ENCODE assay signal across 16 cellular contexts in the genomic region with DNA sequence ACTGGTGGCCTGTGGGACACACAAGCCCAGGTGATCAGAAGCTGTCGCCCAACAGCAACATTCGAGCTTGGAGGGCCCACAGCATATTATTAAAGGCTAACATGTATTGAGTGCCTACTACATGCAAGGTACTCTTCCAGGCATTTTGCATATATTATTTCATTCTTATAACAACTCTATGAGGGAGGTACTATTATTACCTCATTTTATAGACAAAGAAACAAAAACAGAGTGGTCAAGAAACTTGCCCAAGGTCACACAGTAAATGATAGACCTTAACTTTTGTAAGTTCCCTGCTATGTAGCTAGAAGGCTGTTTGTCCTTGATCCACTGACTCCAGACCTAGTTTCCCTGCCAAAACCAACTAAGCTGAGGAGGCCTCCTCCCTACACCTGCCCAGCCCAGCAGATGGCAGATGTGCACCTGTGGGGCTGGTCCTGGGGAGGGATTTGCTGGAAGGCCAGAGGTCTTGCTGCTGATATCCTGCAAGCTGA. TPM values are rescaled to one million over a fixed set of nuclear protein-coding genes. Genes with fewer than 3 reads are reported as not detected.
DNase-seq lines count a peak whose midpoint lies in the region; ATAC-seq and TF ChIP-seq lines count a peak whose summit lies in the region.
"Had no signal": no experiment of that assay in that cellular context is flagged by ENCODE, and none has a peak within 500 bp of the region (broad histone marks: within the 10 kb centered on the region; RNA-seq: fewer than 3 reads in every experiment).

No MANE protein-coding gene starts in this region.

- H3K9me3 Mint-ChIP-seq in activated CD4-positive, alpha-beta memory T cell treated with anti-CD3 and anti-CD28 coated beads, Interleukin-2, amount 10 ng/mL, durations not matched to agents 7 days and 5 days: no peaks in the 10 kb centered on the region
- H3K9me3 Mint-ChIP-seq: stimulated activated naive CD8-positive, alpha-beta T cell treated with anti-CD3 and anti-CD28 coated beads, Interleukin-15, Interleukin-2, amounts not matched to agents 100 ng/mL and 50 ng/mL, for 24 hours had no signal

- peaks cover 88% of the 10 kb centered on the region for H3K36me3 Mint-ChIP-seq in activated CD4-positive, alpha-beta memory T cell treated with anti-CD3 and anti-CD28 coated beads, Interleukin-2, amount 10 ng/mL, durations not matched to agents 7 days and 5 days (ENCODE audit: low read depth)

- no peak overlapping the region for H3K4me3 Mint-ChIP-seq in activated CD4-positive, alpha-beta memory T cell treated with anti-CD3 and anti-CD28 coated beads, Interleukin-2, amount 10 ng/mL, durations not matched to agents 7 days and 5 days
- H3K4me3 Mint-ChIP-seq: stimulated activated naive CD8-positive, alpha-beta T cell treated with anti-CD3 and anti-CD28 coated beads, Interleukin-15, Interleukin-2, amounts not matched to agents 100 ng/mL and 50 ng/mL, for 24 hours had no signal

- POLR2A ChIA-PET in activated CD4-positive, alpha-beta memory T cell treated with anti-CD3 and anti-CD28 coated beads, Interleukin-2, amount 10 ng/mL, durations not matched to agents 7 days and 5 days (lab: Charles Lee): interaction anchor here (1.2 to 4.7 kb wide), 3 partner anchors 8 to 25 kb away, joined by 3 to 20 read pairs (median 5); no protein-coding TSS in a partner anchor
- POLR2A ChIA-PET in HEK293T (lab: Yijun Ruan, JAX): interaction anchor here (1.2 kb wide), 1 partner anchor 8 kb away, joined by 3 read pairs; no protein-coding TSS in a partner anchor

- H3K4me1 Mint-ChIP-seq in activated CD4-positive, alpha-beta memory T cell treated with anti-CD3 and anti-CD28 coated beads, Interleukin-2, amount 10 ng/mL, durations not matched to agents 7 days and 5 days: peaks cover 42% of the 10 kb centered on the region

- TF ChIP-seq CTCF in 22Rv1 (IDR thresholded peaks at IDR 0.05) (peak; percentile 19), GM12875 (IDR thresholded peaks at IDR 0.05; ENCODE audit: borderline replicate concordance, insufficient read depth, low read depth, low read length) (peak; percentile 22; the same call in 1 of the 2 replicates), GM20000 (IDR thresholded peaks at IDR 0.05; ENCODE audit: extremely low read depth, missing control alignments) (no peak)

- H3K27me3 Mint-ChIP-seq in activated CD4-positive, alpha-beta memory T cell treated with anti-CD3 and anti-CD28 coated beads, Interleukin-2, amount 10 ng/mL, durations not matched to agents 7 days and 5 days: no peaks in the 10 kb centered on the region
- H3K27me3 Mint-ChIP-seq: stimulated activated naive CD8-positive, alpha-beta T cell treated with anti-CD3 and anti-CD28 coated beads, Interleukin-15, Interleukin-2, amounts not matched to agents 100 ng/mL and 50 ng/mL, for 24 hours had no signal

- no peak for ATAC-seq in GM21723 (IDR thresholded peaks at IDR 0.05; ENCODE audit: unreplicated experiment)

- H3K27ac Mint-ChIP-seq in activated CD4-positive, alpha-beta memory T cell treated with anti-CD3 and anti-CD28 coated beads, Interleukin-2, amount 10 ng/mL, durations not matched to agents 7 days and 5 days: peak overlapping the region; percentile 78

- no peak overlapping the region for H3K4me3 ChIP-seq in GM12875 (ENCODE audit: low read depth, low read length)
- H3K4me3 ChIP-seq: ascending aorta had no signal

- CTCF ChIA-PET in activated CD4-positive, alpha-beta memory T cell treated with anti-CD3 and anti-CD28 coated beads, Interleukin-2, amount 10 ng/mL, durations not matched to agents 7 days and 5 days (lab: Charles Lee): interaction anchor here (1.2 to 1.5 kb wide), 2 partner anchors 48 to 195 kb away, joined by 3 to 5 read pairs; no protein-coding TSS in a partner anchor
- CTCF ChIA-PET in HEK293T (lab: Yijun Ruan, JAX): no interaction called here

- no peak overlapping the region for H3K27ac ChIP-seq in 22Rv1
- H3K27ac ChIP-seq: ascending aorta had no signal

- no peak for DNase-seq in activated CD4-positive, alpha-beta memory T cell treated with anti-CD3 and anti-CD28 coated beads, Interleukin-2, amount 10 ng/mL, durations not matched to agents 7 days and 5 days
- DNase-seq in kidney tubule cell (ENCODE audit: low spot score): peak; percentile 14
- DNase-seq in GM20000 (ENCODE audit: low spot score): no peak
- no peak for DNase-seq in SHP77 (lab: John Stamatoyannopoulos, UW)
- DNase-seq in HEK293T (ENCODE audit: extremely low spot score): no peak
- DNase-seq: activated T-cell treated with anti-CD3 and anti-CD28 coated beads for 4 hours, head of caudate nucleus, mesenchymal stem cell, Right ventricle myocardium superior had no signal

TF ChIP-seq in HEK293T, 16 proteins besides CTCF, POLR2A, EP300 and RAD21:
- TF ChIP-seq FOXM1 (IDR thresholded peaks at IDR 0.05; ENCODE audit: borderline replicate concordance) (no peak), L3MBTL2 (conservative IDR thresholded peaks at IDR 0.05) (no peak), FOXK2 (IDR thresholded peaks at IDR 0.05) (no peak), CTBP1 (IDR thresholded peaks at IDR 0.05; ENCODE audit: borderline replicate concordance) (no peak), BHLHE40 (IDR thresholded peaks at IDR 0.05; ENCODE audit: borderline replicate concordance) (no peak), ZNF384 (IDR thresholded peaks at IDR 0.05) (no peak), LEF1 (IDR thresholded peaks at IDR 0.05; ENCODE audit: borderline replicate concordance) (no peak), SUZ12 (IDR thresholded peaks at IDR 0.05) (no peak), NFRKB (IDR thresholded peaks at IDR 0.05) (no peak), ARNT (IDR thresholded peaks at IDR 0.05) (no peak), HDGF (IDR thresholded peaks at IDR 0.05; ENCODE audit: borderline replicate concordance) (no peak), ELF4 (IDR thresholded peaks at IDR 0.05) (no peak), SP1 (IDR thresholded peaks at IDR 0.05) (no peak)
- TF ChIP-seq, protein P1, sequence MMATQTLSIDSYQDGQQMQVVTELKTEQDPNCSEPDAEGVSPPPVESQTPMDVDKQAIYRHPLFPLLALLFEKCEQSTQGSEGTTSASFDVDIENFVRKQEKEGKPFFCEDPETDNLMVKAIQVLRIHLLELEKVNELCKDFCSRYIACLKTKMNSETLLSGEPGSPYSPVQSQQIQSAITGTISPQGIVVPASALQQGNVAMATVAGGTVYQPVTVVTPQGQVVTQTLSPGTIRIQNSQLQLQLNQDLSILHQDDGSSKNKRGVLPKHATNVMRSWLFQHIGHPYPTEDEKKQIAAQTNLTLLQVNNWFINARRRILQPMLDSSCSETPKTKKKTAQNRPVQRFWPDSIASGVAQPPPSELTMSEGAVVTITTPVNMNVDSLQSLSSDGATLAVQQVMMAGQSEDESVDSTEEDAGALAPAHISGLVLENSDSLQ (IDR thresholded peaks at IDR 0.05): no peak
TF ChIP-seq in HEK293T: peak in this region for 0.

RNA-seq across cellular contexts. Expression of gene KANSL3, which starts 35.7 kb away (rescaled TPM):
- 10 to 100 TPM; 58.2 to 60.9 TPM for total RNA-seq in activated CD4-positive, alpha-beta memory T cell treated with anti-CD3 and anti-CD28 coated beads, Interleukin-2, amount 10 ng/mL, durations not matched to agents 7 days and 5 days

RNA-seq across cellular contexts. Expression of gene FER1L5, which starts 40.2 kb away (rescaled TPM):
- not detected for total RNA-seq in activated CD4-positive, alpha-beta memory T cell treated with anti-CD3 and anti-CD28 coated beads, Interleukin-2, amount 10 ng/mL, durations not matched to agents 7 days and 5 days
- total RNA-seq: ascending aorta, G401, NCI-H460, Right ventricle myocardium superior had no signal
